In genomic region chrX:148659481-148659880, GRCh38 we compare ENCODE assay signal across 18 cellular contexts.
DNase-seq lines count a peak whose midpoint lies in the region; FAIRE-seq and TF ChIP-seq lines count a peak whose summit lies in the region.
"Had no signal": no experiment of that assay in that cellular context is flagged by ENCODE, and none has a peak within 500 bp of the region (broad histone marks: within the 10 kb centered on the region; RNA-seq: fewer than 3 reads in every experiment).

No MANE protein-coding gene starts in this region.

- no peaks in the 10 kb centered on the region for H3K36me3 Mint-ChIP-seq in Calu3 (ENCODE audit: insufficient read depth, unreplicated experiment)

- no peaks in the 10 kb centered on the region for H3K9me3 Mint-ChIP-seq in Calu3 (ENCODE audit: low read depth, unreplicated experiment)

- H3K27ac ChIP-seq in OCI-LY7 (ENCODE audit: low read depth, low read length, poor library complexity, severe bottlenecking) (peak overlapping the region; percentile 86), kidney (ENCODE audit: low read depth in 2 of 2, low read length in 2 of 2) (no peak overlapping the region)
- H3K27ac ChIP-seq: Peyer's patch had no signal

- no peak overlapping the region for H2AFZ ChIP-seq in OCI-LY7 (ENCODE audit: low read length)

- POLR2A ChIA-PET in OCI-LY7 (lab: Charles Lee), result interaction anchor here (0.8 to 1.2 kb wide), 5 partner anchors 10 to 116 kb away, joined by 3 to 5 read pairs (median 4); no protein-coding TSS in a partner anchor

- no peak overlapping the region for H3K4me3 Mint-ChIP-seq in Calu3 (ENCODE audit: low read depth, unreplicated experiment)
- H3K4me3 Mint-ChIP-seq: CD14-positive monocyte had no signal

- H3K27me3 Mint-ChIP-seq in Calu3 (ENCODE audit: unreplicated experiment), result no peaks in the 10 kb centered on the region

- peak overlapping the region; percentile 39 for H3K27ac Mint-ChIP-seq in Calu3 (ENCODE audit: unreplicated experiment)
- H3K27ac Mint-ChIP-seq: CD14-positive monocyte had no signal

- FAIRE-seq in kidney (lab: Jason Lieb, UNC) (no peak), frontal cortex (lab: Jason Lieb, UNC) (no peak)

- H3K36me3 ChIP-seq in OCI-LY7 (ENCODE audit: insufficient read depth, low read length), result peaks cover 84% of the 10 kb centered on the region
- H3K36me3 ChIP-seq in kidney (ENCODE audit: control insufficient read depth in 1 of 2, insufficient read depth in 2 of 2, low read length in 2 of 2), result no peaks in the 10 kb centered on the region
- H3K36me3 ChIP-seq: HAP-1, Peyer's patch had no signal

- H3K9ac ChIP-seq in kidney (ENCODE audit: low read length in 2 of 2), result no peak overlapping the region

- H3K4me3 ChIP-seq in OCI-LY7 (ENCODE audit: low read depth, low read length, poor library complexity, severe bottlenecking), result no peak overlapping the region
- H3K4me3 ChIP-seq in astrocyte of the spinal cord (ENCODE audit: low read depth, low read length), result no peak overlapping the region
- no peak overlapping the region for H3K4me3 ChIP-seq in kidney (ENCODE audit: low read length in 2 of 2)
- H3K4me3 ChIP-seq: HAP-1, Peyer's patch had no signal

- TF ChIP-seq CTCF in Calu3 (IDR thresholded peaks at IDR 0.05; ENCODE audit: unreplicated experiment), result no peak
- TF ChIP-seq CTCF in OCI-LY7 (conservative IDR thresholded peaks at IDR 0.05; ENCODE audit: low read length), result no peak
- TF ChIP-seq CTCF in astrocyte of the spinal cord (IDR thresholded peaks at IDR 0.05; ENCODE audit: low read depth, low read length), result no peak
- no peak for TF ChIP-seq CTCF in kidney (IDR thresholded peaks at IDR 0.05; ENCODE audit: borderline replicate concordance, extremely low read depth, insufficient read depth)

- in situ Hi-C loops in astrocyte of the spinal cord (cut with HindIII; ENCODE audit: low sequenced_read_pairs), result no loop called here

- H3K9me3 ChIP-seq in OCI-LY7 (ENCODE audit: low read length), result peaks cover 10% of the 10 kb centered on the region; the same call in 1 of the 2 replicates
- no peaks in the 10 kb centered on the region for H3K9me3 ChIP-seq in kidney (ENCODE audit: control insufficient read depth in 1 of 2, low read length in 2 of 2)
- H3K9me3 ChIP-seq: Caco-2, HAP-1, Peyer's patch had no signal

- H3K9me2 ChIP-seq in OCI-LY7 (ENCODE audit: insufficient read depth, low read length), result no peaks in the 10 kb centered on the region

- no peak overlapping the region for H3K4me2 ChIP-seq in OCI-LY7 (ENCODE audit: low read length)

- DNase-seq in Calu3 (peak; percentile 14), OCI-LY7 (ENCODE audit: low spot score) (no peak), astrocyte of the spinal cord (ENCODE audit: low read depth, low spot score) (peak; percentile 14), myocyte (ENCODE audit: low read depth) (peak; percentile 12), NCI-H1930 (lab: John Stamatoyannopoulos, UW) (no peak), kidney (no peak), frontal cortex (ENCODE audit: low spot score in 2 of 2) (no peak)
- DNase-seq: Caco-2, IMR-90, Kasumi-1, NCI-H1048, NCI-H1436 treated with DMSO at 0.1 percent for 48 hours, NCI-H2081 treated with DMSO at 0.1 percent for 48 hours, NCI-H524, Peyer's patch, SHP77 treated with DMSO at 0.1 percent for 48 hours had no signal

- no TSS peak for BruUV-seq in Calu3 (replicated peaks; lab: Mats Ljungman, UMichigan)
- BruUV-seq in OCI-LY7 (replicated peaks; lab: Mats Ljungman, UMichigan), result no TSS peak

- no peaks in the 10 kb centered on the region for H4K20me1 ChIP-seq in OCI-LY7 (ENCODE audit: insufficient read depth, low read length)

- H3K79me2 ChIP-seq in OCI-LY7 (ENCODE audit: insufficient read depth, low read depth, low read length), result peaks cover 54% of the 10 kb centered on the region

- H3K4me1 ChIP-seq in OCI-LY7 (ENCODE audit: insufficient read depth, low read length, poor library complexity, severe bottlenecking) (peaks cover 28% of the 10 kb centered on the region), kidney (ENCODE audit: control insufficient read depth in 1 of 2, insufficient read depth in 1 of 2, low read depth in 1 of 2, low read length in 2 of 2) (no peaks in the 10 kb centered on the region)
- H3K4me1 ChIP-seq: Caco-2, HAP-1, Peyer's patch had no signal

- intact Hi-C loops in Calu3 (cut with micrococcal nuclease; ENCODE audit: unreplicated experiment), result loop anchor here (5.0 kb wide), 1 partner anchor 57 kb away; no protein-coding TSS in a partner anchor
- intact Hi-C loops in OCI-LY7 (cut with micrococcal nuclease; ENCODE audit: unreplicated experiment), result no loop called here
- intact Hi-C loops in kidney (cut with DNase I), result no loop called here

- CTCF ChIA-PET in Calu3 (lab: Charles Lee) (no interaction called here), OCI-LY7 (lab: Charles Lee; ENCODE audit: unreplicated experiment) (no interaction called here)

- no peaks in the 10 kb centered on the region for H3K4me1 Mint-ChIP-seq in Calu3 (ENCODE audit: low read depth, unreplicated experiment)

Comparison
In these comparisons a context has a peak if more than half of its experiments do, and no peak if none do; other contexts are left out.
1. DNase-seq: peak in Calu3 (single experiment), astrocyte of the spinal cord (single experiment) and myocyte (single experiment); none in OCI-LY7 (single experiment), NCI-H1930 (0 of 2), kidney (single experiment) and frontal cortex (0 of 2).